In the genomic region with DNA sequence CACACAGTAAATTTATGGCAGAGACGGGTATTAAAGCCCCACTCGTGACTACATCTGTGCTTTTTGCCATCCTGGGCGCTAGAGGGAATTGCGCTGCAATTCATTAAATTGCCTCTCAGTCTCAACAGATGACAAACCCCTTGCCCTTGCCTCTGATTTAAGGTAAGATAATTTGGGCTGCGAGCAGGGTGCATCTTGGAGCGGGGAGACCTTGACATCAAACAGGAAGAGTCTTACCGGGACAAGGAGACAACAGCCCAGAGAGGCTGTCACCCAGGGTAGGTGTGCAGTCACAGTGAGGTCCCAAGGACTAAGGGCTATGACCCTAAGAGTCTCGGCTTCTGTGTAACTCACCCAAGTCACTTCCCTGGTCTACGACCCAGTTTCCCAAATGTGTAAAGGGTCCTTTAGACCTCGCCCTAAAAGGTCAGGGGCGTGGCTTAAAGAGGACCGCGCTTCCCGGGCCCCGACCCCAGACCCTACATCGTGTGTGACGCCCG, we compare ENCODE assay signal across 8 cellular contexts. TPM values are rescaled to one million over a fixed set of nuclear protein-coding genes. Genes with fewer than 3 reads are reported as not detected.
DNase-seq lines count a peak whose midpoint lies in the region; ATAC-seq, FAIRE-seq and TF ChIP-seq lines count a peak whose summit lies in the region.

No MANE protein-coding gene starts in this region.

- POLR2A ChIA-PET in CD4-positive, alpha-beta memory T cell (lab: Charles Lee; ENCODE audit: partially characterized antibody), result interaction anchor here (0.8 to 3.1 kb wide), 18 partner anchors 8 to 362 kb away, joined by 3 to 55 read pairs (median 4); a partner anchor contains a TSS

- H3K36me3 ChIP-seq in CD4-positive, alpha-beta memory T cell (ENCODE audit: insufficient read depth, low read length), result no peaks in the 10 kb centered on the region
- H3K36me3 ChIP-seq in kidney (ENCODE audit: control insufficient read depth in 1 of 2, insufficient read depth in 2 of 2, low read length in 2 of 2) (peaks cover 1 to 4% of the 10 kb centered on the region in 2 donors), thymus (ENCODE audit: control insufficient read depth, insufficient read depth) (peaks cover 6% of the 10 kb centered on the region)

- H3K9me3 Mint-ChIP-seq in CD4-positive, alpha-beta memory T cell, result no peaks in the 10 kb centered on the region

- no peak for DNase-seq in CD4-positive, alpha-beta memory T cell
- DNase-seq in MV-4-11 (lab: John Stamatoyannopoulos, UW) (peak; percentile 16), astrocyte of the hippocampus (ENCODE audit: low read depth, low spot score) (peak; percentile 39), kidney (no peak), NCI-H1417 (lab: John Stamatoyannopoulos, UW) (no peak), posterior vena cava (ENCODE audit: low spot score) (no peak)

- CTCF ChIA-PET in CD4-positive, alpha-beta memory T cell (lab: Charles Lee; ENCODE audit: partially characterized antibody), result interaction anchor here (0.6 to 3.7 kb wide), 12 partner anchors 10 to 1189 kb away, joined by 3 to 26 read pairs (median 4); a partner anchor contains a TSS

- peaks cover 0 to 1% of the 10 kb centered on the region in 2 donors for H3K27me3 Mint-ChIP-seq in CD4-positive, alpha-beta memory T cell

- peaks cover 26% of the 10 kb centered on the region for H3K4me1 ChIP-seq in CD4-positive, alpha-beta memory T cell (ENCODE audit: insufficient read depth, low read length)
- H3K4me1 ChIP-seq in kidney (ENCODE audit: control insufficient read depth in 1 of 2, insufficient read depth in 1 of 2, low read depth in 1 of 2, low read length in 2 of 2) (peaks cover 7 to 11% of the 10 kb centered on the region in 2 donors), thymus (ENCODE audit: control insufficient read depth, insufficient read depth, low read length) (peaks cover 15% of the 10 kb centered on the region)

- peaks cover 9 to 26% of the 10 kb centered on the region in 2 donors for H3K36me3 Mint-ChIP-seq in CD4-positive, alpha-beta memory T cell

- WGBS in thymus, result 8% methylated on average over 18 of the region's 18 CpGs

- intact Hi-C loops in CD4-positive, alpha-beta memory T cell (cut with micrococcal nuclease), result loop anchor here (1.0 kb wide), 1 partner anchor 42 kb away; a partner anchor contains a TSS
- intact Hi-C loops in kidney (cut with DNase I), result no loop called here
- intact Hi-C loops in posterior vena cava (cut with DNase I), result no loop called here

- peak overlapping the region; percentile 98 to 100 (median 100) for H3K27ac Mint-ChIP-seq in CD4-positive, alpha-beta memory T cell

- H3K4me3 ChIP-seq in CD4-positive, alpha-beta memory T cell (ENCODE audit: low read length in 2 of 2), result peak overlapping the region; percentile 34 to 90
- peak overlapping the region; percentile 91 to 92 for H3K4me3 ChIP-seq in kidney (ENCODE audit: low read length in 2 of 2)
- H3K4me3 ChIP-seq in thymus (ENCODE audit: low read length), result peak overlapping the region; percentile 72

- H3K4me3 Mint-ChIP-seq in CD4-positive, alpha-beta memory T cell, result peak overlapping the region; percentile 94 to 100 (median 96)

- TF ChIP-seq CTCF in kidney (IDR thresholded peaks at IDR 0.05; ENCODE audit: borderline replicate concordance, extremely low read depth, insufficient read depth), result no peak

- peak; percentile 9 for ATAC-seq in GM19351 (IDR thresholded peaks at IDR 0.05; ENCODE audit: unreplicated experiment)

- H3K4me1 Mint-ChIP-seq in CD4-positive, alpha-beta memory T cell, result peaks cover 19 to 46% (median 32%) of the 10 kb centered on the region in 4 donors

- no peaks in the 10 kb centered on the region for H3K27me3 ChIP-seq in CD4-positive, alpha-beta memory T cell (ENCODE audit: insufficient read depth, low read length)
- H3K27me3 ChIP-seq in thymus (ENCODE audit: control insufficient read depth, insufficient read depth), result no peaks in the 10 kb centered on the region

- H3K9ac ChIP-seq in kidney (ENCODE audit: low read length in 2 of 2), result peak overlapping the region; percentile 89 to 93

- H3K27ac ChIP-seq in CD4-positive, alpha-beta memory T cell (ENCODE audit: low read depth, low read length), result peak overlapping the region; percentile 96
- peak overlapping the region; percentile 96 to 98 for H3K27ac ChIP-seq in kidney (ENCODE audit: low read depth in 2 of 2, low read length in 2 of 2)
- H3K27ac ChIP-seq in thymus (ENCODE audit: low read depth), result peak overlapping the region; percentile 77

- no peak for FAIRE-seq in kidney (lab: Jason Lieb, UNC)

- H3K9me3 ChIP-seq in CD4-positive, alpha-beta memory T cell (ENCODE audit: control insufficient read depth in 1 of 2, low read length in 2 of 2), result no peaks in the 10 kb centered on the region
- H3K9me3 ChIP-seq in kidney (ENCODE audit: control insufficient read depth in 1 of 2, low read length in 2 of 2) (no peaks in the 10 kb centered on the region), thymus (ENCODE audit: control insufficient read depth) (no peaks in the 10 kb centered on the region)

RNA-seq across cellular contexts. Expression of a gene that starts 0.4 kb away (rescaled TPM):
- 10 to 100 TPM; 76.1 to 82.2 TPM for total RNA-seq in CD4-positive, alpha-beta memory T cell
- 10 to 100 TPM; 55.7 to 56.0 TPM for polyA plus RNA-seq in CD4-positive, alpha-beta memory T cell
- total RNA-seq in kidney (68.2 TPM), posterior vena cava (10 to 100 TPM; 32.1 to 34.0 TPM)
- polyA plus RNA-seq in kidney (ENCODE audit: insufficient read depth, low read depth, low replicate concordance) (67.0 TPM), thymus (41.8 TPM)

RNA-seq across cellular contexts. Expression of a gene that starts 42.0 kb away (rescaled TPM):
- total RNA-seq in CD4-positive, alpha-beta memory T cell, result 10 to 100 TPM; 22.1 to 25.3 TPM
- polyA plus RNA-seq in CD4-positive, alpha-beta memory T cell, result 10 to 100 TPM in 1 of 2 donors, 1 to 10 TPM in 1; 8.7 to 13.0 TPM
- total RNA-seq in kidney (17.3 TPM), posterior vena cava (10 to 100 TPM; 15.1 to 16.1 TPM)
- polyA plus RNA-seq in kidney (ENCODE audit: insufficient read depth, low read depth, low replicate concordance) (3.7 TPM), thymus (8.8 TPM)

Comparison
In these comparisons a context has a peak if more than half of its experiments do, and no peak if none do; other contexts are left out.
1. DNase-seq: peak in MV-4-11 (single experiment) and astrocyte of the hippocampus (single experiment); none in CD4-positive, alpha-beta memory T cell (0 of 5), kidney (single experiment), NCI-H1417 (0 of 3) and posterior vena cava (single experiment).
2. Peak in every context shown above with its lines, with median percentiles within 50 percentile points of each other: H3K27ac ChIP-seq and H3K4me3 ChIP-seq.